8 cellular contexts compared by ENCODE assay signal in the genomic region with DNA sequence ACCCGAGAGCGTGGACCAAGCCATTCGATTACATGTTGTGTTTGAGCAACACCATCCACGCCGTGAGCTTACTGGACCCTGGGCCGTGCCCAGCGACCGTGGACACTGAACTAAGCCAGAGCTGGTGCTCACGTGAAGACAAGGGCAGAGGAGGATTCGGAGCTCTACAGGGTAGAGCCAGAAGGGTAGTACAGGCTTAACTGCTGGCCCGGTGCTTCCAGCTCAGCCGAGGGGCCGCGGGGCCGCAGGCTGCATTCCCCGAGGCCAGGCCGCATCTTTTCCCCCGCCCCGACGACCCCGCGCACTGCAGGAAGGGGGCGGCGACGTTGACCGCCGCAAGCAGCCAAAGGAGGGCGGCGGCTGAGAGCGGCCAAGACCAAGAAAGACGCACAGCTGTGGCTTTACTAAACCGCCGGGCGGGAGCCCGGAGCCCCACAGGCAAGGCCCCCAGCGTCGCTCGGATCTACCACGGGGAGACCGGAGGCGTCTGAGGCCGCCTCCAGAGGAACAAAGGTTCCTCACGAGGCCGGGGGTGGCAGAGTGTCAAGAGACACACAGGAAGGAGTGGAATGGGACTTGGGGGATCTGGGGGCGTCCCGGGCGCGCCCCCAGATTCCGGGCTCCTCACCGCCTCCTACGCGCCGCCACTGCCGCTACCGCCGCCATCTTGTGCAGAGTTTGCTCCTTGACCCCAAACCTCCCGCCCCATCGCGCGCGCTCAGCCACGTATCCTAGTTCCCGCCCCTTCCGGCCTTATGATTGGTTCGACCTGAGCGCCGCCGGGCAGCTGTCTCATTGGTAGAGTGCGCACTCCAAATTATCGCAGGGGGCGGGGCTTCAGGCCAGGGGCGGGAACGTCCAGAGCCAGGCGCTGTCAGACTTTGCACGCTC. TPM values are rescaled to one million over a fixed set of nuclear protein-coding genes. Genes with fewer than 3 reads are reported as not detected.
DNase-seq lines count a peak whose midpoint lies in the region; ATAC-seq and TF ChIP-seq lines count a peak whose summit lies in the region.

A gene (minus strand): TSS at position 680 of the 891 bp plus-strand sequence. CDS start 14 bp downstream, at position 666.

- TF ChIP-seq RAD21 in SK-N-SH (IDR thresholded peaks at IDR 0.05; ENCODE audit: low read length): no peak

- POLR2A ChIA-PET in SK-N-SH (lab: Yijun Ruan, JAX): interaction anchor here (0.5 to 7.3 kb wide), 12 partner anchors 9 to 1402 kb away, joined by 3 to 52 read pairs (median 4); a partner anchor contains a TSS

- 0 out of 2 replicates have a peak, but pooled peaks cover 5% of the 10 kb centered on the region for H4K20me1 ChIP-seq in SK-N-SH (ENCODE audit: insufficient read depth)

- under 1% methylated on average over 62 of the region's 75 CpGs for WGBS in SK-N-SH (ENCODE audit: low lambda C conversion rate)
- WGBS in suprapubic skin: under 1% methylated on average over 51 of the region's 75 CpGs

- no peaks in the 10 kb centered on the region for H3K9me3 ChIP-seq in SK-N-SH
- H3K9me3 ChIP-seq in suprapubic skin: no peaks in the 10 kb centered on the region

- TF ChIP-seq EP300 in SK-N-SH (IDR thresholded peaks at IDR 0.05; ENCODE audit: borderline replicate concordance in 1 of 2, low read depth in 1 of 2, low read length in 1 of 2) (no peak; a peak in 1 of 4 replicates), suprapubic skin (IDR thresholded peaks at IDR 0.05) (no peak)

- TF ChIP-seq POLR2A in suprapubic skin (IDR thresholded peaks at IDR 0.05): peak; percentile 53 to 81

- ATAC-seq in HG02571 (IDR thresholded peaks at IDR 0.05; ENCODE audit: unreplicated experiment): peak; percentile 96

- peak within 1 kb of the TSS; percentile 77 to 88 for H3K27ac ChIP-seq in SK-N-SH (ENCODE audit: low read depth in 2 of 2, low read length in 1 of 2)
- peak within 1 kb of the TSS; percentile 98 for H3K27ac ChIP-seq in suprapubic skin

- H3K4me1 ChIP-seq in SK-N-SH (ENCODE audit: control insufficient read depth in 1 of 2, insufficient read depth in 2 of 2, low read depth in 1 of 2, low read length in 1 of 2) (peaks cover 5 to 8% of the 10 kb centered on the region in 2 experiments; a peak in 2 of 4 replicates), suprapubic skin (peaks cover 26% of the 10 kb centered on the region)

- no peaks in the 10 kb centered on the region for H3K9me2 ChIP-seq in SK-N-SH

- DNase-seq in GM03348 (ENCODE audit: low spot score) (peak; percentile 99), NCI-H1048 (lab: John Stamatoyannopoulos, UW) (peak; percentile 97), SK-N-SH (peak; percentile 99), germinal center (ENCODE audit: low spot score) (peak; percentile 100), nucleus accumbens (lab: John Stamatoyannopoulos, UW) (peak; percentile 56 to 99 (median 96)), suprapubic skin (ENCODE audit: low spot score in 2 of 2) (peak; percentile 100)
- DNase-seq in activated naive CD4-positive, alpha-beta T cell treated with anti-CD3 and anti-CD28 coated beads, Interleukin-2, amount 50 U/mL, for 16 hours: peak; percentile 99

- CTCF ChIA-PET in SK-N-SH (lab: Yijun Ruan, JAX): interaction anchor here (0.6 to 1.9 kb wide), 7 partner anchors 19 to 251 kb away, joined by 3 to 5 read pairs (median 4); a partner anchor contains a TSS

- TF ChIP-seq CTCF in SK-N-SH (IDR thresholded peaks at IDR 0.05) (no peak), suprapubic skin (IDR thresholded peaks at IDR 0.05) (no peak)

- peak within 1 kb of the TSS; percentile 92 for H3K4me2 ChIP-seq in SK-N-SH

- H2AFZ ChIP-seq in SK-N-SH (ENCODE audit: low read depth): no peak within 1 kb of the TSS; the same call in 1 of the 2 replicates

- H3K36me3 ChIP-seq in SK-N-SH (replicated peaks in 1 of 2; ENCODE audit: control insufficient read depth in 1 of 2, insufficient read depth in 2 of 2, low read length in 1 of 2): peaks cover 21 to 34% of the 10 kb centered on the region in 2 experiments
- H3K36me3 ChIP-seq in suprapubic skin: peaks cover 38% of the 10 kb centered on the region

- H3K4me3 ChIP-seq in SK-N-SH (ENCODE audit: low read depth in 2 of 2, low read length in 1 of 2) (peak within 1 kb of the TSS; percentile 78 to 87), suprapubic skin (peak within 1 kb of the TSS; percentile 99)

- peak within 1 kb of the TSS; percentile 97 for H3K9ac ChIP-seq in SK-N-SH

- H3F3A ChIP-seq in SK-N-SH (replicated peaks; ENCODE audit: insufficient read depth): peaks cover 5% of the 10 kb centered on the region

- peaks cover 63% of the 10 kb centered on the region for H3K79me2 ChIP-seq in SK-N-SH (ENCODE audit: insufficient read depth)

- H3K27me3 ChIP-seq in SK-N-SH (ENCODE audit: insufficient read depth): no peaks in the 10 kb centered on the region
- H3K27me3 ChIP-seq in suprapubic skin: no peaks in the 10 kb centered on the region

TF ChIP-seq in SK-N-SH, 30 proteins besides CTCF, POLR2A, EP300 and RAD21 (continues in another document):
- TF ChIP-seq, protein P1, sequence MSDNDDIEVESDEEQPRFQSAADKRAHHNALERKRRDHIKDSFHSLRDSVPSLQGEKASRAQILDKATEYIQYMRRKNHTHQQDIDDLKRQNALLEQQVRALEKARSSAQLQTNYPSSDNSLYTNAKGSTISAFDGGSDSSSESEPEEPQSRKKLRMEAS (IDR thresholded peaks at IDR 0.05; ENCODE audit: low read depth): peak; percentile 55
- no peak for TF ChIP-seq RXRA (IDR thresholded peaks at IDR 0.05; ENCODE audit: borderline replicate concordance, low read depth)
- TF ChIP-seq, protein P2, sequence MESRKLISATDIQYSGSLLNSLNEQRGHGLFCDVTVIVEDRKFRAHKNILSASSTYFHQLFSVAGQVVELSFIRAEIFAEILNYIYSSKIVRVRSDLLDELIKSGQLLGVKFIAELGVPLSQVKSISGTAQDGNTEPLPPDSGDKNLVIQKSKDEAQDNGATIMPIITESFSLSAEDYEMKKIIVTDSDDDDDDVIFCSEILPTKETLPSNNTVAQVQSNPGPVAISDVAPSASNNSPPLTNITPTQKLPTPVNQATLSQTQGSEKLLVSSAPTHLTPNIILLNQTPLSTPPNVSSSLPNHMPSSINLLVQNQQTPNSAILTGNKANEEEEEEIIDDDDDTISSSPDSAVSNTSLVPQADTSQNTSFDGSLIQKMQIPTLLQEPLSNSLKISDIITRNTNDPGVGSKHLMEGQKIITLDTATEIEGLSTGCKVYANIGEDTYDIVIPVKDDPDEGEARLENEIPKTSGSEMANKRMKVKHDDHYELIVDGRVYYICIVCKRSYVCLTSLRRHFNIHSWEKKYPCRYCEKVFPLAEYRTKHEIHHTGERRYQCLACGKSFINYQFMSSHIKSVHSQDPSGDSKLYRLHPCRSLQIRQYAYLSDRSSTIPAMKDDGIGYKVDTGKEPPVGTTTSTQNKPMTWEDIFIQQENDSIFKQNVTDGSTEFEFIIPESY (IDR thresholded peaks at IDR 0.05; ENCODE audit: borderline replicate concordance, low read depth): peak; percentile 89
- peak; percentile 63 for TF ChIP-seq ELF1 (IDR thresholded peaks at IDR 0.05)
- TF ChIP-seq TAF1 (IDR thresholded peaks at IDR 0.05; ENCODE audit: borderline replicate concordance, low read depth, low read length): peak; percentile 97
- TF ChIP-seq NRF1 (IDR thresholded peaks at IDR 0.05; ENCODE audit: low read depth, low read length): peak; percentile 51; the same call in 1 of the 2 replicates
- TF ChIP-seq TCF12 (IDR thresholded peaks at IDR 0.05): no peak
- TF ChIP-seq, protein P3, sequence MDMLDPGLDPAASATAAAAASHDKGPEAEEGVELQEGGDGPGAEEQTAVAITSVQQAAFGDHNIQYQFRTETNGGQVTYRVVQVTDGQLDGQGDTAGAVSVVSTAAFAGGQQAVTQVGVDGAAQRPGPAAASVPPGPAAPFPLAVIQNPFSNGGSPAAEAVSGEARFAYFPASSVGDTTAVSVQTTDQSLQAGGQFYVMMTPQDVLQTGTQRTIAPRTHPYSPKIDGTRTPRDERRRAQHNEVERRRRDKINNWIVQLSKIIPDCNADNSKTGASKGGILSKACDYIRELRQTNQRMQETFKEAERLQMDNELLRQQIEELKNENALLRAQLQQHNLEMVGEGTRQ (IDR thresholded peaks at IDR 0.05; ENCODE audit: borderline replicate concordance, low read depth, low read length): no peak
- TF ChIP-seq, protein P4, sequence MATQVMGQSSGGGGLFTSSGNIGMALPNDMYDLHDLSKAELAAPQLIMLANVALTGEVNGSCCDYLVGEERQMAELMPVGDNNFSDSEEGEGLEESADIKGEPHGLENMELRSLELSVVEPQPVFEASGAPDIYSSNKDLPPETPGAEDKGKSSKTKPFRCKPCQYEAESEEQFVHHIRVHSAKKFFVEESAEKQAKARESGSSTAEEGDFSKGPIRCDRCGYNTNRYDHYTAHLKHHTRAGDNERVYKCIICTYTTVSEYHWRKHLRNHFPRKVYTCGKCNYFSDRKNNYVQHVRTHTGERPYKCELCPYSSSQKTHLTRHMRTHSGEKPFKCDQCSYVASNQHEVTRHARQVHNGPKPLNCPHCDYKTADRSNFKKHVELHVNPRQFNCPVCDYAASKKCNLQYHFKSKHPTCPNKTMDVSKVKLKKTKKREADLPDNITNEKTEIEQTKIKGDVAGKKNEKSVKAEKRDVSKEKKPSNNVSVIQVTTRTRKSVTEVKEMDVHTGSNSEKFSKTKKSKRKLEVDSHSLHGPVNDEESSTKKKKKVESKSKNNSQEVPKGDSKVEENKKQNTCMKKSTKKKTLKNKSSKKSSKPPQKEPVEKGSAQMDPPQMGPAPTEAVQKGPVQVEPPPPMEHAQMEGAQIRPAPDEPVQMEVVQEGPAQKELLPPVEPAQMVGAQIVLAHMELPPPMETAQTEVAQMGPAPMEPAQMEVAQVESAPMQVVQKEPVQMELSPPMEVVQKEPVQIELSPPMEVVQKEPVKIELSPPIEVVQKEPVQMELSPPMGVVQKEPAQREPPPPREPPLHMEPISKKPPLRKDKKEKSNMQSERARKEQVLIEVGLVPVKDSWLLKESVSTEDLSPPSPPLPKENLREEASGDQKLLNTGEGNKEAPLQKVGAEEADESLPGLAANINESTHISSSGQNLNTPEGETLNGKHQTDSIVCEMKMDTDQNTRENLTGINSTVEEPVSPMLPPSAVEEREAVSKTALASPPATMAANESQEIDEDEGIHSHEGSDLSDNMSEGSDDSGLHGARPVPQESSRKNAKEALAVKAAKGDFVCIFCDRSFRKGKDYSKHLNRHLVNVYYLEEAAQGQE (IDR thresholded peaks at IDR 0.05; ENCODE audit: low read depth, low read length): no peak
- TF ChIP-seq EZH2phosphoT487 (IDR thresholded peaks at IDR 0.05; ENCODE audit: borderline replicate concordance, low read depth): no peak

RNA-seq across cellular contexts. Expression of the gene that starts here (rescaled TPM):
- polyA plus RNA-seq in SK-N-SH (2012; rRNA removed): 275 and 332 TPM in 2 replicates
- polyA plus RNA-seq in SK-N-SH (2012; cell fraction: cytosol; rRNA removed): 181 and 227 TPM in 2 replicates
- 256 and 415 TPM in 2 replicates for polyA plus RNA-seq in SK-N-SH (2012; cell fraction: nucleus; rRNA removed)
- 100 to 1,000 TPM in 2 of 4 donors, 10 to 100 TPM in 2; 76.0 to 118 (median 102) TPM for total RNA-seq in suprapubic skin

Comparison
In these comparisons a context has a peak if more than half of its experiments do, and no peak if none do; other contexts are left out.
1. Peak in every context shown above with its lines: DNase-seq, ATAC-seq, H3K4me3 ChIP-seq and H3K27ac ChIP-seq.